ENCODE assay signal across 8 cellular contexts in the genomic region with DNA sequence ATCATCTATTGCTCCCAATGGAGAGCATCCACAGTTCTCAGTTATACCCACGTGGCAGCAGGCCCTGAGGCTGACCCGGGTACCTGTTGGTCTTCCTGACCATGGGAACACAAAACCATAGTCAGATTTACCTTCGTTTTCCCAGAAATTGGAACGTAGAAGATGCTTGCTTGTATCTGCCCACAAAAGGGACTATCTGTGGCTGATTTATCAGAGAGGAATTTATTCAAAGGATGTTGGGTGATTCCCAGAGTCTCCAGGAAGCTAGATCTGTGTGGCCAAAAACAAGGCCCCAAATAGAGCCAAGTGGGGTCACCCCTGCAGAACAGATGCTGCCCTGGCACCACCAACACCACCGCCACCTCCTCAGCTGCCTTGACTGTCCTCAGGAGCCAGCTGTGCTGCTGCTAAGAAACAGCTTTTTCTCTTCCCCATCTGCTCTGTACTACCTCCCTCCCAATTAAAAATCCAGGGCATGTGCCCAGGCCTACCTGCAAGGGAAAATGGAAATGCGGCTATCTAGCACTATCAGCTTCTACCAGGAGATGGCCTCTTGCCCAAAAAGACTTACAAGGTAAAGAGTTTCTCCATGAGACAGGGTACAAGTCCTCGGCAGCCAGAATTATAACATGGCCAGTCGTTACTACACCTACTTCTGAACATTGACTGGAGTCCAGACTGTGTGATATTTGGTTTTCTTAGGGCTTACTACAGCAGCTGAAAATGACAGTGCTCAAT.
DNase-seq lines count a peak whose midpoint lies in the region; ATAC-seq and TF ChIP-seq lines count a peak whose summit lies in the region.

No MANE protein-coding gene starts in this region.

- no peak overlapping the region for H3K9ac ChIP-seq in HCT116 (ENCODE audit: low read length)
- H3K9ac ChIP-seq in SK-N-SH = no peak overlapping the region

- TF ChIP-seq POLR2A in HCT116 (IDR thresholded peaks at IDR 0.05; ENCODE audit: borderline replicate concordance, extremely low read depth, insufficient read depth, insufficient read length) = no peak

- no peak overlapping the region for H3K4me3 Mint-ChIP-seq in CD4-positive, alpha-beta T cell

- RAD21 ChIA-PET in HCT116 (lab: Charles Lee; ENCODE audit: low non-redundant PET in 1 of 2, low total read pairs in 2 of 2, uncharacterized antibody in 2 of 2, unreplicated experiment in 2 of 2) = no interaction called here

- H3K27ac Mint-ChIP-seq in CD4-positive, alpha-beta T cell = peak overlapping the region; percentile 27

- no peak for DNase-seq in CD4-positive, alpha-beta T cell
- DNase-seq in HCT116 (ENCODE audit: low read depth, low spot score) = peak; percentile 27
- no peak for DNase-seq in SK-N-SH
- DNase-seq in left kidney (ENCODE audit: low read depth, low spot score) = peak; percentile 39
- DNase-seq in sciatic nerve (ENCODE audit: low spot score) = no peak
- no peak for DNase-seq in aorta

- TF ChIP-seq CTCF in CD4-positive, alpha-beta T cell (IDR thresholded peaks at IDR 0.05) = peak; percentile 18
- peak; percentile 40 to 46 (median 43); a peak in 5 of 6 replicates for TF ChIP-seq CTCF in HCT116 (IDR thresholded peaks at IDR 0.05 in 2 of 3, conservative IDR thresholded peaks at IDR 0.05 in 1 of 3; ENCODE audit: borderline replicate concordance in 1 of 3, insufficient read depth in 1 of 3, low read depth in 2 of 3, low read length in 2 of 3)
- TF ChIP-seq CTCF in SK-N-SH (IDR thresholded peaks at IDR 0.05) = peak; percentile 50

- CTCF ChIA-PET in CD4-positive, alpha-beta T cell (lab: Charles Lee) = interaction anchor here (0.6 to 1.3 kb wide), 4 partner anchors 9 to 1192 kb away, joined by 3 to 5 read pairs (median 4); no protein-coding TSS in a partner anchor
- CTCF ChIA-PET in HCT116 (lab: Charles Lee) (interaction anchor here (1.0 to 1.8 kb wide), 2 partner anchors 34 to 68 kb away, joined by 3 to 4 read pairs; no protein-coding TSS in a partner anchor), SK-N-SH (lab: Yijun Ruan, JAX) (interaction anchor here (0.8 to 2.8 kb wide), 9 partner anchors 11 to 1209 kb away, joined by 3 to 21 read pairs (median 3); a partner anchor contains a TSS)

- H3K9me2 ChIP-seq in HCT116 (ENCODE audit: insufficient read depth) = no peaks in the 10 kb centered on the region
- H3K9me2 ChIP-seq in SK-N-SH = no peaks in the 10 kb centered on the region

- H4K20me1 ChIP-seq in HCT116 (ENCODE audit: insufficient read depth) (no peaks in the 10 kb centered on the region), SK-N-SH (ENCODE audit: insufficient read depth) (no peaks in the 10 kb centered on the region)

- H3K27me3 ChIP-seq in CD4-positive, alpha-beta T cell (ENCODE audit: control insufficient read depth, insufficient read depth, low read length) = no peaks in the 10 kb centered on the region
- H3K27me3 ChIP-seq in HCT116 (ENCODE audit: insufficient read depth, low read length) (no peaks in the 10 kb centered on the region), SK-N-SH (ENCODE audit: insufficient read depth) (no peaks in the 10 kb centered on the region), aorta (ENCODE audit: control insufficient read depth in 1 of 2, insufficient read depth in 2 of 2, low read length in 1 of 2) (no peaks in the 10 kb centered on the region)

- no peak for TF ChIP-seq EP300 in SK-N-SH (IDR thresholded peaks at IDR 0.05; ENCODE audit: borderline replicate concordance in 1 of 2, low read depth in 1 of 2, low read length in 1 of 2)

- H3K4me2 ChIP-seq in HCT116 (ENCODE audit: low read length) (no peak overlapping the region), SK-N-SH (no peak overlapping the region)

- no peaks in the 10 kb centered on the region for H3K79me2 ChIP-seq in HCT116 (ENCODE audit: insufficient read depth, low read length)
- H3K79me2 ChIP-seq in SK-N-SH (ENCODE audit: insufficient read depth) = no peaks in the 10 kb centered on the region

- intact Hi-C loops in CD4-positive, alpha-beta T cell (cut with DNase I, micrococcal nuclease) = loop anchor here (1.0 to 10.0 kb wide), 8 partner anchors 34 to 1215 kb away; a partner anchor contains a TSS
- intact Hi-C loops in HCT116 (cut with micrococcal nuclease) (loop anchor here (1.0 to 10.0 kb wide), 2 partner anchors 76 to 999 kb away; no protein-coding TSS in a partner anchor), sciatic nerve (cut with DNase I) (no loop called here), aorta (cut with DNase I) (loop anchor here (5.0 to 10.0 kb wide), 2 partner anchors 999 to 1192 kb away; no protein-coding TSS in a partner anchor)

- POLR2A ChIA-PET in CD4-positive, alpha-beta T cell (lab: Charles Lee) = interaction anchor here (1.0 kb wide), 1 partner anchor 428 kb away, joined by 6 read pairs; a partner anchor contains a TSS
- POLR2A ChIA-PET in HCT116 (lab: Charles Lee) = no interaction called here
- POLR2A ChIA-PET in SK-N-SH (lab: Yijun Ruan, JAX) = no interaction called here

- no peak overlapping the region for H3K4me3 ChIP-seq in HCT116 (replicated peaks in 1 of 2; ENCODE audit: low read depth in 1 of 2, low read length in 2 of 2)
- H3K4me3 ChIP-seq in SK-N-SH (ENCODE audit: low read depth in 2 of 2, low read length in 1 of 2) = no peak overlapping the region
- H3K4me3 ChIP-seq in aorta (ENCODE audit: low read length in 2 of 2) = no peak overlapping the region

- TF ChIP-seq RAD21 in HCT116 (IDR thresholded peaks at IDR 0.05; ENCODE audit: low read depth) (peak; percentile 46; the same call in 1 of the 2 replicates), SK-N-SH (IDR thresholded peaks at IDR 0.05; ENCODE audit: low read length) (peak; percentile 51)

- no peaks in the 10 kb centered on the region for H3K4me1 Mint-ChIP-seq in CD4-positive, alpha-beta T cell (ENCODE audit: low read depth)

- no peak overlapping the region for H3K27ac ChIP-seq in CD4-positive, alpha-beta T cell (ENCODE audit: low read depth, low read length)
- H3K27ac ChIP-seq in HCT116 (ENCODE audit: low read depth, low read length) (no peak overlapping the region), SK-N-SH (ENCODE audit: low read depth in 2 of 2, low read length in 1 of 2) (no peak overlapping the region), aorta (ENCODE audit: low read depth in 1 of 2, low read length in 2 of 2) (no peak overlapping the region)

- H3F3A ChIP-seq in SK-N-SH (replicated peaks; ENCODE audit: insufficient read depth) = no peaks in the 10 kb centered on the region

- H3K27me3 Mint-ChIP-seq in CD4-positive, alpha-beta T cell = no peaks in the 10 kb centered on the region

- H3K4me1 ChIP-seq in HCT116 (ENCODE audit: control insufficient read depth in 1 of 2, insufficient read depth in 2 of 2, low read length in 2 of 2) (no peaks in the 10 kb centered on the region), SK-N-SH (ENCODE audit: control insufficient read depth in 1 of 2, insufficient read depth in 2 of 2, low read depth in 1 of 2, low read length in 1 of 2) (no peaks in the 10 kb centered on the region; a peak in 2 of 4 replicates), aorta (ENCODE audit: control insufficient read depth in 1 of 2, insufficient read depth in 2 of 2, low read length in 2 of 2) (no peaks in the 10 kb centered on the region)

- no peaks in the 10 kb centered on the region for H3K9me3 Mint-ChIP-seq in CD4-positive, alpha-beta T cell

- no peaks in the 10 kb centered on the region for H3K36me3 Mint-ChIP-seq in CD4-positive, alpha-beta T cell (ENCODE audit: low read depth)

- no peaks in the 10 kb centered on the region for H3K36me3 ChIP-seq in HCT116 (ENCODE audit: control insufficient read depth in 1 of 2, insufficient read depth in 2 of 2, low read length in 2 of 2)
- no peaks in the 10 kb centered on the region for H3K36me3 ChIP-seq in SK-N-SH (replicated peaks in 1 of 2; ENCODE audit: control insufficient read depth in 1 of 2, insufficient read depth in 2 of 2, low read length in 1 of 2)
- H3K36me3 ChIP-seq in aorta (ENCODE audit: control insufficient read depth in 1 of 2, insufficient read depth in 2 of 2, low read length in 1 of 2) = no peaks in the 10 kb centered on the region

- no peak for ATAC-seq in CD4-positive, alpha-beta T cell (ENCODE audit: poor library complexity)
- peak; percentile 83 for ATAC-seq in HCT116
- ATAC-seq in GM18861 (IDR thresholded peaks at IDR 0.05; ENCODE audit: unreplicated experiment) = no peak
- ATAC-seq in sciatic nerve = no peak
- no peak for ATAC-seq in aorta (ENCODE audit: low FRiP score)
- ATAC-seq in HG03469 (IDR thresholded peaks at IDR 0.05; ENCODE audit: unreplicated experiment) = no peak

- H2AFZ ChIP-seq in HCT116 (ENCODE audit: low read depth, low read length, poor library complexity, severe bottlenecking) (peak overlapping the region; percentile 33), SK-N-SH (ENCODE audit: low read depth) (no peak overlapping the region)

- 80% methylated on average over 8 of the region's 8 CpGs for WGBS in SK-N-SH (ENCODE audit: low lambda C conversion rate)
- 89 to 91% methylated on average over 8 of the region's 8 CpGs for WGBS in aorta, 2 donors

- no TSS peak for BruUV-seq in HCT116 (replicated peaks; lab: Mats Ljungman, UMichigan)

- H3K9me3 ChIP-seq in CD4-positive, alpha-beta T cell (ENCODE audit: control insufficient read depth, low read length) = no peaks in the 10 kb centered on the region
- H3K9me3 ChIP-seq in HCT116 (ENCODE audit: control insufficient read depth in 1 of 2, insufficient read depth in 1 of 2, low read depth in 1 of 2, low read length in 2 of 2) = no peaks in the 10 kb centered on the region
- H3K9me3 ChIP-seq in SK-N-SH = no peaks in the 10 kb centered on the region
- no peaks in the 10 kb centered on the region for H3K9me3 ChIP-seq in aorta (ENCODE audit: control insufficient read depth, low read length)

TF ChIP-seq in HCT116, 20 proteins besides CTCF, POLR2A, EP300 and RAD21 (continues in another document):
- no peak for TF ChIP-seq ELF1 (IDR thresholded peaks at IDR 0.05; ENCODE audit: borderline replicate concordance, low read depth)
- TF ChIP-seq, protein P1, sequence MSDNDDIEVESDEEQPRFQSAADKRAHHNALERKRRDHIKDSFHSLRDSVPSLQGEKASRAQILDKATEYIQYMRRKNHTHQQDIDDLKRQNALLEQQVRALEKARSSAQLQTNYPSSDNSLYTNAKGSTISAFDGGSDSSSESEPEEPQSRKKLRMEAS (IDR thresholded peaks at IDR 0.05) = no peak
- no peak for TF ChIP-seq CBX3 (IDR thresholded peaks at IDR 0.05; ENCODE audit: low read depth)
- TF ChIP-seq EGR1 (IDR thresholded peaks at IDR 0.05; ENCODE audit: low read depth) = no peak
- no peak for TF ChIP-seq ZFX (IDR thresholded peaks at IDR 0.05)
- no peak for TF ChIP-seq EZH2phosphoT487 (IDR thresholded peaks at IDR 0.05; ENCODE audit: borderline replicate concordance)

TF ChIP-seq in SK-N-SH, 30 proteins besides CTCF, POLR2A, EP300 and RAD21:
- TF ChIP-seq SMC3 (IDR thresholded peaks at IDR 0.05; ENCODE audit: low read depth, low read length) (peak; percentile 56), TCF12 (IDR thresholded peaks at IDR 0.05) (no peak)

Comparison
In these comparisons a context has a peak if more than half of its experiments do, and no peak if none do; other contexts are left out.
1. DNase-seq: peak in HCT116 (single experiment) and left kidney (single experiment); none in CD4-positive, alpha-beta T cell (0 of 10), SK-N-SH (single experiment), sciatic nerve (single experiment) and aorta (0 of 2).
2. Peak in every context shown above with its lines, with median percentiles within 50 percentile points of each other: CTCF ChIP-seq.